Comparison of ENCODE assay signal across 1 cellular context in the genomic region with DNA sequence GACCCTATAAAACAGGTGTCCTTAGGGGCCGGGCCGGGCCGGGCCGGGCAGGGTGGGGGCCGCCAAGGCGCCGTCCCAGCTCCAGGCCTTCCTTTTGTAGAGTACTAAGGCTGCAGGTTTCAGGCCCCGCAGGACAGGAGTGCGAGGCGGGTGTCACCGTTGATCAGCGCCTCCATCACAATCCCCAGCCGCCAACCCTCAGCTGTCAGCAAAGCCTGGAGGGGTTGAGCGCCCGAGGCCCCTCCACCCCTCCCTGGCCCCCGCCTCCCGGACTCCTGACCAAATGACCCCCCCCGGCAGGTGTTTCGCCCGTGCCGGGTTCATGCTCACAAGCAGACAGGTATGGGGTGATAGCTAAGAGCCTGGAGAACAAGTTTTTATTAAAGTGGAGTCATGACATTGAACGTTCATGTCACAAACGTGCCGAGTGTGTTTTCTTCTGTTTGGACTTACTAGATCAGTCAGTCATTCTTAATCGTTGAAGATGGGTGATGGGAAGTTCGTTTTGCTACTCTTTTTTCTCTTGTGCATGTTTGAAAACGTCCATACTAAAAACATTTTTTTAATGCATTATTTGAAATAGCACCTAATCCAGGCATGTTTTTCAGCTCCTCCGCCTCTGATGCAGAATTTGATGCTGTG.
TF ChIP-seq lines count a peak whose summit lies in the region.

No MANE protein-coding gene starts in this region.

TF ChIP-seq in endothelial cell of umbilical vein, 7 proteins besides CTCF, POLR2A, EP300 and RAD21 (continued from another document):
- TF ChIP-seq, protein P1, sequence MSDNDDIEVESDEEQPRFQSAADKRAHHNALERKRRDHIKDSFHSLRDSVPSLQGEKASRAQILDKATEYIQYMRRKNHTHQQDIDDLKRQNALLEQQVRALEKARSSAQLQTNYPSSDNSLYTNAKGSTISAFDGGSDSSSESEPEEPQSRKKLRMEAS (IDR thresholded peaks at IDR 0.05; ENCODE audit: insufficient read depth, insufficient read length), result no peak
